21 cellular contexts compared by ENCODE assay signal in the genomic region with DNA sequence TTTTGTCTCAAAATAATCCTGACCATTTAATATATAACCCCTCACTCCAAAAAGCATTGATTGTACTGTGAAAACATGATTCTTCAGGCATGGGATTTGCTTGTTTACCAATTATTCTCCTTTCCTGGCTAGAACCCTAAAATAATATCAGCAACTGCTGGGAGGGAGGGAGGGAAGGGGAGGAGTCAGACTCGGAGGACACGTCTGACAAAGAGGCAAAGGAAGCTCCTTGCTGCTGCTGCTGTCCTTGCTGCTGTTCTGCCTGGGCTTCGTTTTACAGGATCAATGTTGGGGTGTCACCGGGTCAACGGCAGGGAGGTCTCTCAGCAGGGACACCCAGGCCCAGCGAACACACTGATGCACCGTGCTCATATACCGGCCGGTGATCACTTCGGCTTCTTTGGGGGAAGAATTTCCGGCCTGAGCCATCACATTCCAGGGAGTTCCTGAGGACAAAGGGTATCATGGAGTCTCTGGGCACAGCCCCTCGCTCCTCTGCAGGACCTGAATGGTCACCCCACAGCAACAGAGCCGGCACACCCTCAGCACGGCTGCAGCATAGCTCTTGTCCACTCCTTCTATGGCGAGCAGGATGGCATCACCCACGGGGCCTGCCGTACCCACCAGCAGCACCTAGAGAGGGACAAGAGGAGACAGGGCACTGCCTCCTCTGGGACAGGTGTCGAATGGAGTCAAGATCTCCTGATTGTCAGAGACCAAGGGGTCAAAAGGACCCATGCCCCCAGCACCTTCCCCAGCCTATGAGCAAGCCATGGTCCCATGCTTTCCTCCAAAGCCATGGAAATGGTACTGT.
"Had no signal": no experiment of that assay in that cellular context is flagged by ENCODE, and none has a peak within 500 bp of the region (broad histone marks: within the 10 kb centered on the region; RNA-seq: fewer than 3 reads in every experiment).

No MANE protein-coding gene starts in this region.

- DNase-seq: activated CD4-positive, alpha-beta T cell treated with anti-CD3 and anti-CD28 coated beads for 4 hours; activated CD4-positive, alpha-beta T cell treated with anti-CD3 and anti-CD28 coated beads, Interleukin-2, amount 50 U/mL, for 4 hours; activated effector memory CD4-positive, alpha-beta T cell treated with Interleukin-2 at 50 U/mL for 16 hours; activated naive CD4-positive, alpha-beta T cell treated with anti-CD3 and anti-CD28 coated beads for 36 hours; activated naive CD8-positive, alpha-beta T cell treated with anti-CD3 and anti-CD28 coated beads for 36 hours; brain microvascular endothelial cell; caudate nucleus; endodermal cell; foreskin keratinocyte; heart left ventricle; mammary epithelial cell; midbrain; naive thymus-derived CD8-positive, alpha-beta T cell; right cardiac atrium; stimulated activated CD4-positive, alpha-beta T cell treated with anti-CD3 and anti-CD28 coated beads, Interleukin-2, amount 100 ng/mL, for 48 hours; stimulated activated naive CD4-positive, alpha-beta T cell treated with Interleukin-2 at 50 U/mL for 16 hours; T-cell had no signal

- H3K9me3 ChIP-seq: ascending aorta, esophagus muscularis mucosa, heart left ventricle, tibial nerve had no signal

- H3K36me3 ChIP-seq: ascending aorta, brain microvascular endothelial cell, heart left ventricle had no signal

- H3K27me3 ChIP-seq: ascending aorta, brain microvascular endothelial cell, esophagus muscularis mucosa, foreskin keratinocyte, heart left ventricle, tibial nerve had no signal

- H3K4me3 ChIP-seq: ascending aorta, esophagus muscularis mucosa, heart left ventricle, tibial nerve had no signal

- FAIRE-seq: islet of Langerhans had no signal

- H3K4me1 ChIP-seq: ascending aorta, esophagus muscularis mucosa, foreskin keratinocyte, heart left ventricle, tibial nerve had no signal

- H3K27ac ChIP-seq: ascending aorta, brain microvascular endothelial cell, esophagus muscularis mucosa, foreskin keratinocyte, heart left ventricle, tibial nerve had no signal
